Comparison of ENCODE assay signal across 13 cellular contexts in the genomic region with DNA sequence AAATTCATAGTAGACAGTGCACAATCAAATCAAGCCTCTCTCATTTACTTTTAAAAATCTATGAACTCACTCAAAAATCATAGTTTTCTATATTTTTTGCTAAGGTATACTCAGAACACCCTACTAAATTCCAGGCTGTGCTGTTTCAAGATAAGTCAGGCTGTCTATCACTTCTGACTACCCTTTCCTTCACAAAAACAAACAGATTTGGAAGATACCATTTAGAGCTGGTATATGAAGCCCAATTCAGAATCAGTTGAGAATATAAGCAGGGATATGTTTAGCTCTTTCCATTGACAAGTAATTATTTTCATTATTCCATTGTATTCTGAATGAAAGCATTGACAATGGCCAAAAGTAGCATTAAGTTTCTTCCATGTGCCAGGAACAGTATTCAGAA. TPM values are rescaled to one million over a fixed set of nuclear protein-coding genes. Genes with fewer than 3 reads are reported as not detected.
DNase-seq lines count a peak whose midpoint lies in the region; ATAC-seq and TF ChIP-seq lines count a peak whose summit lies in the region.
"Had no signal": no experiment of that assay in that cellular context is flagged by ENCODE, and none has a peak within 500 bp of the region (broad histone marks: within the 10 kb centered on the region; RNA-seq: fewer than 3 reads in every experiment).

No MANE protein-coding gene starts in this region.

- H3K27me3 ChIP-seq in RWPE2 (ENCODE audit: insufficient read depth, poor library complexity, severe bottlenecking) (no peaks in the 10 kb centered on the region), foreskin keratinocyte (no peaks in the 10 kb centered on the region), A673 (replicated peaks; ENCODE audit: insufficient read depth, low read depth, low read length, poor library complexity) (no peaks in the 10 kb centered on the region)

- no peak overlapping the region for H3K4me3 ChIP-seq in HEK293 (ENCODE audit: low read depth, low read length)
- no peak overlapping the region for H3K4me3 ChIP-seq in RWPE2 (ENCODE audit: severe bottlenecking)
- H3K4me3 ChIP-seq in A673 (ENCODE audit: low read depth, low read length, poor library complexity, severe bottlenecking) = no peak overlapping the region

- H3K9me3 ChIP-seq in HEK293 (ENCODE audit: control insufficient read depth, insufficient read depth, low read depth, low read length) (no peaks in the 10 kb centered on the region), RWPE2 (ENCODE audit: severe bottlenecking) (no peaks in the 10 kb centered on the region), A673 (ENCODE audit: low read depth, low read length, poor library complexity, severe bottlenecking) (no peaks in the 10 kb centered on the region)
- H3K9me3 ChIP-seq: Caco-2 had no signal

- POLR2A ChIA-PET in HEK293 (lab: Yijun Ruan, JAX) = no interaction called here
- POLR2A ChIA-PET in A673 (lab: Charles Lee; ENCODE audit: low non-redundant PET) = no interaction called here

- H3K27ac ChIP-seq in HEK293 (ENCODE audit: extremely low read depth, low read depth, low read length) = no peak overlapping the region
- peak overlapping the region; percentile 26 for H3K27ac ChIP-seq in RWPE2 (ENCODE audit: poor library complexity, severe bottlenecking)
- peak overlapping the region; percentile 13 for H3K27ac ChIP-seq in foreskin keratinocyte
- no peak overlapping the region for H3K27ac ChIP-seq in A673 (ENCODE audit: low read depth, low read length, poor library complexity, severe bottlenecking)
- H3K27ac ChIP-seq: C4-2B had no signal

- no peak for DNase-seq in RWPE2 (ENCODE audit: low spot score)
- no peak for DNase-seq in foreskin keratinocyte
- no peak for DNase-seq in A673 (ENCODE audit: low spot score)
- no peak for DNase-seq in activated T-cell treated with anti-CD3 and anti-CD28 coated beads, Interleukin-2, amount 50 U/mL, for 48 hours
- no peak for DNase-seq in NOMO-1 (lab: John Stamatoyannopoulos, UW; ENCODE audit: unreplicated experiment in 2 of 2)
- DNase-seq: AML-193; Caco-2; CD4-positive, alpha-beta T cell; H9 had no signal

- H3K4me1 ChIP-seq in HEK293 (ENCODE audit: control insufficient read depth, insufficient read depth, low read length) (no peaks in the 10 kb centered on the region; the same call in 1 of the 2 replicates), RWPE2 (ENCODE audit: insufficient read depth, poor library complexity, severe bottlenecking) (peaks cover 10% of the 10 kb centered on the region), foreskin keratinocyte (no peaks in the 10 kb centered on the region), A673 (ENCODE audit: insufficient read depth, low read length, poor library complexity, severe bottlenecking) (no peaks in the 10 kb centered on the region)
- H3K4me1 ChIP-seq: Caco-2 had no signal

- intact Hi-C loops in A673 (cut with micrococcal nuclease; ENCODE audit: unreplicated experiment) = loop anchor here (2.0 to 10.0 kb wide), 3 partner anchors 190 to 328 kb away; no protein-coding TSS in a partner anchor

- CTCF ChIA-PET in HEK293 (lab: Yijun Ruan, JAX) = interaction anchor here (0.7 to 2.1 kb wide), 8 partner anchors 9 to 321 kb away, joined by 3 to 8 read pairs (median 4); no protein-coding TSS in a partner anchor
- CTCF ChIA-PET in A673 (lab: Charles Lee) = no interaction called here

- no peak for ATAC-seq in RWPE2 (ENCODE audit: low read depth)
- no peak for ATAC-seq in foreskin keratinocyte

- BruUV-seq in A673 (replicated peaks; lab: Mats Ljungman, UMichigan) = no TSS peak

- no peaks in the 10 kb centered on the region for H3K36me3 ChIP-seq in HEK293 (ENCODE audit: control insufficient read depth in 2 of 2, insufficient read depth in 1 of 2, low read length in 2 of 2)
- no peaks in the 10 kb centered on the region for H3K36me3 ChIP-seq in RWPE2 (ENCODE audit: low read depth)
- H3K36me3 ChIP-seq in A673 (ENCODE audit: insufficient read depth, low read length, poor library complexity, severe bottlenecking) = no peaks in the 10 kb centered on the region

- TF ChIP-seq CTCF in HEK293 (tag by site-specific recombination; IDR thresholded peaks at IDR 0.05) = no peak
- no peak for TF ChIP-seq CTCF in RWPE2 (IDR thresholded peaks at IDR 0.05; ENCODE audit: poor library complexity, severe bottlenecking)
- no peak for TF ChIP-seq CTCF in foreskin keratinocyte (conservative IDR thresholded peaks at IDR 0.05)
- no peak for TF ChIP-seq CTCF in A673 (conservative IDR thresholded peaks at IDR 0.05; ENCODE audit: low read depth, low read length)

TF ChIP-seq in HEK293, 187 proteins besides CTCF, POLR2A, EP300 and RAD21:
- TF ChIP-seq KLF1 (tag by site-specific recombination; IDR thresholded peaks at IDR 0.05) (no peak), PRDM10 (tag by site-specific recombination; IDR thresholded peaks at IDR 0.05) (0 out of 2 replicates have a peak, but pooled peaks have one; percentile 10), ZNF19 (tag by site-specific recombination; IDR thresholded peaks at IDR 0.05; ENCODE audit: low read depth) (no peak), ZNF747 (tag by site-specific recombination; IDR thresholded peaks at IDR 0.05) (no peak)
TF ChIP-seq in HEK293: peak in this region for 1.

RNA-seq across cellular contexts. Expression of gene CXCL1, which starts 53.1 kb away (rescaled TPM):
- total RNA-seq in foreskin keratinocyte = 27.5 and 36.3 TPM in 2 replicates
- 29.4 and 42.3 TPM in 2 replicates for polyA plus RNA-seq in foreskin keratinocyte
- 0.45 TPM in 1 of 2 replicates, not detected in the other for total RNA-seq in A673 (2021)
- total RNA-seq: A172; Caco-2; CD4-positive, alpha-beta T cell had no signal

RNA-seq across cellular contexts. Expression of gene PF4, which starts 59.5 kb away (rescaled TPM):
- total RNA-seq in foreskin keratinocyte (not detected in 2 replicates), A673 (2021) (not detected in 2 replicates)
- not detected in 2 replicates for polyA plus RNA-seq in foreskin keratinocyte
- total RNA-seq: A172; Caco-2; CD4-positive, alpha-beta T cell had no signal
- polyA plus RNA-seq: BJ had no signal

Comparison
In these comparisons a context has a peak if more than half of its experiments do, and no peak if none do; other contexts are left out.
1. H3K27ac ChIP-seq: peak in RWPE2 (single experiment) and foreskin keratinocyte (single experiment); none in HEK293 (single experiment) and A673 (single experiment).
2. RNA of gene CXCL1, which starts 53.1 kb away (total RNA-seq): 27.5 to 36.3 TPM in foreskin keratinocyte; 0.45 TPM in A673; every median in the first group is over 10 times any median in the second.